In the genomic region with DNA sequence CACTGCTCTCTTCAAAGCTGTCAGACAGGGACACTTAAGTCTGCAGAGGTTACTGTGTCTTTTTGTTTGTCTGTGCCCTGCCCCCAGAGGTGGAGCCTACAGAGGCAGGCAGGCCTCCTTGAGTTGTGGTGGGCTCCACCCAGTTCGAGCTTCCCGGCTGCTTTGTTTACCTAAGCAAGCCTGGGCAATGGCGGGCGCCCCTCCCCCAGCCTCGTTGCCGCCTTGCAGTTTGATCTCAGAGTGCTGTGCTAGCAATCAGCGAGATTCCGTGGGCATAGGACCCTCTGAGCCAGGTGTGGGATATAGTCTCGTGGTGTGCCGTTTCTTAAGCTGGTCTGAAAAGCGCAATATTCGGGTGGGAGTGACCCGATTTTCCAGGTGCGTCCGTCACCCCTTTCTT, we compare ENCODE assay signal across 8 cellular contexts. TPM values are rescaled to one million over a fixed set of nuclear protein-coding genes. Genes with fewer than 3 reads are reported as not detected.
DNase-seq lines count a peak whose midpoint lies in the region; ATAC-seq and TF ChIP-seq lines count a peak whose summit lies in the region.
"Not testable (repeated sequence)": the region's sequence is repeated elsewhere in the genome, so short reads cannot be mapped to it uniquely, and the experiment has no call there.

No MANE protein-coding gene starts in this region.

- H3K36me3 Mint-ChIP-seq in CD4-positive, alpha-beta T cell (ENCODE audit: low read depth): peaks cover 32% of the 10 kb centered on the region
- not testable (repeated sequence) for H3K36me3 Mint-ChIP-seq in activated CD4-positive, alpha-beta memory T cell treated with anti-CD3 and anti-CD28 coated beads, Interleukin-2, amount 10 ng/mL, durations not matched to agents 7 days and 5 days (ENCODE audit: low read depth); effector memory CD8-positive, alpha-beta T cell (ENCODE audit: insufficient read depth)
- peaks cover 12% of the 10 kb centered on the region for H3K36me3 Mint-ChIP-seq in activated naive CD4-positive, alpha-beta T cell treated with anti-CD3 and anti-CD28 coated beads, Interleukin-2, amount 10 ng/mL, durations not matched to agents 7 days and 5 days
- peaks cover 12% of the 10 kb centered on the region for H3K36me3 Mint-ChIP-seq in nephron progenitor cell (ENCODE audit: low read depth)

- not testable (repeated sequence) for ATAC-seq in CD4-positive, alpha-beta T cell (ENCODE audit: poor library complexity); effector memory CD8-positive, alpha-beta T cell (replicated peaks); stimulated activated naive CD8-positive, alpha-beta T cell treated with anti-CD3 and anti-CD28 coated beads, Interleukin-15, amount 100 ng/mL, for 72 hours

- H3K9ac ChIP-seq in Loucy (ENCODE audit: low read depth, low read length, poor library complexity, severe bottlenecking): not testable (repeated sequence)

- H4K20me1 ChIP-seq in Loucy (ENCODE audit: insufficient read depth, low read length, poor library complexity, severe bottlenecking): not testable (repeated sequence)

- H3K4me3 ChIP-seq in Loucy (ENCODE audit: low read length, poor library complexity, severe bottlenecking): peak overlapping the region; percentile 99
- H3K4me3 ChIP-seq in iPS DF 6.9 (ENCODE audit: low read length): peak overlapping the region; percentile 41; the same call in 1 of the 2 replicates

- not testable (repeated sequence) for H3K36me3 ChIP-seq in Loucy (ENCODE audit: insufficient read depth, low read length); iPS DF 6.9 (ENCODE audit: control insufficient read depth, insufficient read depth, low read length)

- not testable (repeated sequence) for H3K27me3 Mint-ChIP-seq in CD4-positive, alpha-beta T cell; activated CD4-positive, alpha-beta memory T cell treated with anti-CD3 and anti-CD28 coated beads, Interleukin-2, amount 10 ng/mL, durations not matched to agents 7 days and 5 days; activated naive CD4-positive, alpha-beta T cell treated with anti-CD3 and anti-CD28 coated beads, Interleukin-2, amount 10 ng/mL, durations not matched to agents 7 days and 5 days; effector memory CD8-positive, alpha-beta T cell; nephron progenitor cell (ENCODE audit: low read depth, poor library complexity); stimulated activated naive CD8-positive, alpha-beta T cell treated with anti-CD3 and anti-CD28 coated beads, Interleukin-15, amount 100 ng/mL, for 72 hours

- no CpG with 5 or more reads among the region's 15 CpGs for WGBS in iPS DF 6.9 (ENCODE audit: insufficient coverage, insufficient read length)

- H3K4me2 ChIP-seq in Loucy (ENCODE audit: low read depth, low read length, poor library complexity, severe bottlenecking): not testable (repeated sequence)

- not testable (repeated sequence) for H3F3A ChIP-seq in Loucy (ENCODE audit: low read depth)

- intact Hi-C loops in CD4-positive, alpha-beta T cell (cut with DNase I, micrococcal nuclease): loop anchor here in 1 of 2 experiments (5.0 kb wide), 1 partner anchor 85 kb away; a partner anchor contains a TSS

- H3K4me1 ChIP-seq in Loucy (ENCODE audit: insufficient read depth, low read length, poor library complexity, severe bottlenecking): peaks cover 12% of the 10 kb centered on the region
- not testable (repeated sequence) for H3K4me1 ChIP-seq in iPS DF 6.9 (ENCODE audit: control insufficient read depth, insufficient read depth, low read length)

- not testable (repeated sequence) for H3K27ac ChIP-seq in CD4-positive, alpha-beta T cell (ENCODE audit: low read depth, low read length); iPS DF 6.9 (ENCODE audit: low read length)

- peaks cover 24% of the 10 kb centered on the region for H3K4me1 Mint-ChIP-seq in CD4-positive, alpha-beta T cell (ENCODE audit: low read depth)
- not testable (repeated sequence) for H3K4me1 Mint-ChIP-seq in activated CD4-positive, alpha-beta memory T cell treated with anti-CD3 and anti-CD28 coated beads, Interleukin-2, amount 10 ng/mL, durations not matched to agents 7 days and 5 days; effector memory CD8-positive, alpha-beta T cell (ENCODE audit: low read depth in 2 of 2); stimulated activated naive CD8-positive, alpha-beta T cell treated with anti-CD3 and anti-CD28 coated beads, Interleukin-15, amount 100 ng/mL, for 72 hours
- peaks cover 13% of the 10 kb centered on the region for H3K4me1 Mint-ChIP-seq in activated naive CD4-positive, alpha-beta T cell treated with anti-CD3 and anti-CD28 coated beads, Interleukin-2, amount 10 ng/mL, durations not matched to agents 7 days and 5 days
- peaks cover 14% of the 10 kb centered on the region for H3K4me1 Mint-ChIP-seq in nephron progenitor cell

- peak in 9 of 10 experiments; percentile 13 to 61 (median 22) for DNase-seq in CD4-positive, alpha-beta T cell
- DNase-seq in activated CD4-positive, alpha-beta memory T cell treated with anti-CD3 and anti-CD28 coated beads, Interleukin-2, amount 10 ng/mL, durations not matched to agents 7 days and 5 days: peak; percentile 42
- peak; percentile 63 for DNase-seq in activated naive CD4-positive, alpha-beta T cell treated with anti-CD3 and anti-CD28 coated beads, Interleukin-2, amount 10 ng/mL, durations not matched to agents 7 days and 5 days
- DNase-seq in effector memory CD8-positive, alpha-beta T cell: peak; percentile 10 to 17 (median 17)
- DNase-seq in iPS DF 6.9 (ENCODE audit: low read depth, low spot score): not testable (repeated sequence)
- DNase-seq in nephron progenitor cell: peak; percentile 16
- peak; percentile 6 to 22 for DNase-seq in stimulated activated naive CD8-positive, alpha-beta T cell treated with anti-CD3 and anti-CD28 coated beads, Interleukin-15, amount 100 ng/mL, for 72 hours

- H2AFZ ChIP-seq in Loucy (ENCODE audit: low read length): not testable (repeated sequence)

- peak overlapping the region; percentile 91 for H3K4me3 Mint-ChIP-seq in CD4-positive, alpha-beta T cell
- H3K4me3 Mint-ChIP-seq in activated CD4-positive, alpha-beta memory T cell treated with anti-CD3 and anti-CD28 coated beads, Interleukin-2, amount 10 ng/mL, durations not matched to agents 7 days and 5 days: peak overlapping the region; percentile 76
- H3K4me3 Mint-ChIP-seq in activated naive CD4-positive, alpha-beta T cell treated with anti-CD3 and anti-CD28 coated beads, Interleukin-2, amount 10 ng/mL, durations not matched to agents 7 days and 5 days: peak overlapping the region; percentile 81
- peak overlapping the region; percentile 84 to 86 for H3K4me3 Mint-ChIP-seq in effector memory CD8-positive, alpha-beta T cell
- H3K4me3 Mint-ChIP-seq in nephron progenitor cell: peak overlapping the region; percentile 92
- H3K4me3 Mint-ChIP-seq in stimulated activated naive CD8-positive, alpha-beta T cell treated with anti-CD3 and anti-CD28 coated beads, Interleukin-15, amount 100 ng/mL, for 72 hours: peak overlapping the region; percentile 80 to 83

- not testable (repeated sequence) for H3K9me3 ChIP-seq in CD4-positive, alpha-beta T cell (ENCODE audit: control insufficient read depth, low read length); Loucy (ENCODE audit: insufficient read depth, low read depth, low read length); iPS DF 6.9 (ENCODE audit: control insufficient read depth, insufficient read depth, low read length)

- CTCF ChIA-PET in CD4-positive, alpha-beta T cell (lab: Charles Lee); activated naive CD4-positive, alpha-beta T cell treated with anti-CD3 and anti-CD28 coated beads, Interleukin-2, amount 10 ng/mL, durations not matched to agents 7 days and 5 days (lab: Charles Lee): not testable (repeated sequence)
- CTCF ChIA-PET in activated CD4-positive, alpha-beta memory T cell treated with anti-CD3 and anti-CD28 coated beads, Interleukin-2, amount 10 ng/mL, durations not matched to agents 7 days and 5 days (lab: Charles Lee): interaction anchor here (0.6 to 1.7 kb wide), 2 partner anchors 85 to 87 kb away, joined by 3 to 12 read pairs; a partner anchor contains a TSS

- peaks cover 24% of the 10 kb centered on the region for H3K79me2 ChIP-seq in Loucy (ENCODE audit: insufficient read depth, low read length)

- H3K27ac Mint-ChIP-seq in CD4-positive, alpha-beta T cell: peak overlapping the region; percentile 96
- H3K27ac Mint-ChIP-seq in activated CD4-positive, alpha-beta memory T cell treated with anti-CD3 and anti-CD28 coated beads, Interleukin-2, amount 10 ng/mL, durations not matched to agents 7 days and 5 days; nephron progenitor cell: not testable (repeated sequence)
- peak overlapping the region; percentile 94 for H3K27ac Mint-ChIP-seq in activated naive CD4-positive, alpha-beta T cell treated with anti-CD3 and anti-CD28 coated beads, Interleukin-2, amount 10 ng/mL, durations not matched to agents 7 days and 5 days
- H3K27ac Mint-ChIP-seq in effector memory CD8-positive, alpha-beta T cell: peak overlapping the region; percentile 94
- H3K27ac Mint-ChIP-seq in stimulated activated naive CD8-positive, alpha-beta T cell treated with anti-CD3 and anti-CD28 coated beads, Interleukin-15, amount 100 ng/mL, for 72 hours: peak overlapping the region in 1 of 2 donors; percentile 19

- H3K27me3 ChIP-seq in CD4-positive, alpha-beta T cell (ENCODE audit: control insufficient read depth, insufficient read depth, low read length); Loucy (ENCODE audit: insufficient read depth, low read length, poor library complexity, severe bottlenecking); iPS DF 6.9 (ENCODE audit: control insufficient read depth, insufficient read depth, low read length): not testable (repeated sequence)

- POLR2A ChIA-PET in CD4-positive, alpha-beta T cell (lab: Charles Lee): interaction anchor here (1.1 to 2.0 kb wide), 3 partner anchors 10 to 190 kb away, joined by 3 to 16 read pairs (median 6); a partner anchor contains a TSS
- POLR2A ChIA-PET in activated CD4-positive, alpha-beta memory T cell treated with anti-CD3 and anti-CD28 coated beads, Interleukin-2, amount 10 ng/mL, durations not matched to agents 7 days and 5 days (lab: Charles Lee): interaction anchor here (1.4 to 1.6 kb wide), 2 partner anchors 85 to 350 kb away, joined by 3 to 5 read pairs; a partner anchor contains a TSS

- H3K9me3 Mint-ChIP-seq in CD4-positive, alpha-beta T cell; activated CD4-positive, alpha-beta memory T cell treated with anti-CD3 and anti-CD28 coated beads, Interleukin-2, amount 10 ng/mL, durations not matched to agents 7 days and 5 days; activated naive CD4-positive, alpha-beta T cell treated with anti-CD3 and anti-CD28 coated beads, Interleukin-2, amount 10 ng/mL, durations not matched to agents 7 days and 5 days; effector memory CD8-positive, alpha-beta T cell; nephron progenitor cell; stimulated activated naive CD8-positive, alpha-beta T cell treated with anti-CD3 and anti-CD28 coated beads, Interleukin-15, amount 100 ng/mL, for 72 hours: not testable (repeated sequence)

- H3K9me2 ChIP-seq in Loucy (replicated peaks; ENCODE audit: low read depth, low read length): not testable (repeated sequence)

- not testable (repeated sequence) for TF ChIP-seq CTCF in CD4-positive, alpha-beta T cell (IDR thresholded peaks at IDR 0.05); Loucy (conservative IDR thresholded peaks at IDR 0.05; ENCODE audit: low read length); nephron progenitor cell (IDR thresholded peaks at IDR 0.05)

RNA-seq across cellular contexts. Expression of a gene that starts 36.5 kb away (rescaled TPM):
- under 1 TPM; 0.27 to 0.31 TPM for total RNA-seq in CD4-positive, alpha-beta T cell
- not detected for total RNA-seq in activated CD4-positive, alpha-beta memory T cell treated with anti-CD3 and anti-CD28 coated beads, Interleukin-2, amount 10 ng/mL, durations not matched to agents 7 days and 5 days
